ENCODE assay signal across 8 cellular contexts in the genomic region with DNA sequence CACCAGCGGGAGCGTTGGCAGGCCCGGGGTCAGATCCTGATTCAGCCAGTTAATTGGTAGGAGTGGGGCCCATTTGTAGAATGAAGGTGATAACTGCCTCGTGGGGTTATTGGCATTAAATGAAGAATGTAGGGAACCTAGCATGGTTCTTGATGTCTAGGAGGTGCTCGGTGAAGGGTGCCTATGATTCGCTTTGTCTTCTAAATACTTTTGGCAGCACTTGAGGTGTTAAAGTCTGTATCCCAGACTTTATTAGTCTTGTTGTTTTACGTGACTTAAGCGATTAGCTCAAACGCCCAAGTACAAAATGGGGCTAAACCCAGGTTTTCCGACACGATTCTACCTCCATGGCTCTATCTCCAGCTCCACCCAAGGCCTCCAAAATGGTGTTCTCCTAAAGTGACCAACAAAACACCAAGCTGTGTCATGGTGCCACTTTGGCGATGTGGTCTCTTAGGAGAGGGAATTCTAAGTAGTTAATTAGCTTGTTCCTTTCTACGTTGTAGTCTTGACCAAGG. TPM values are rescaled to one million over a fixed set of nuclear protein-coding genes. Genes with fewer than 3 reads are reported as not detected.
DNase-seq lines count a peak whose midpoint lies in the region; ATAC-seq, FAIRE-seq and TF ChIP-seq lines count a peak whose summit lies in the region.

No MANE protein-coding gene starts in this region.

- H3K27ac Mint-ChIP-seq in effector memory CD8-positive, alpha-beta T cell: peak overlapping the region; percentile 64 to 66
- peak overlapping the region; percentile 97 for H3K27ac Mint-ChIP-seq in nephron progenitor cell

- TF ChIP-seq CTCF in C4-2B (conservative IDR thresholded peaks at IDR 0.05): no peak
- TF ChIP-seq CTCF in NB4 (IDR thresholded peaks at IDR 0.05; ENCODE audit: low read depth, low read length): no peak
- TF ChIP-seq CTCF in nephron progenitor cell (IDR thresholded peaks at IDR 0.05): no peak

- H3K27me3 Mint-ChIP-seq in effector memory CD8-positive, alpha-beta T cell: no peaks in the 10 kb centered on the region
- peaks cover 3% of the 10 kb centered on the region for H3K27me3 Mint-ChIP-seq in nephron progenitor cell (ENCODE audit: low read depth, poor library complexity)

- H3K27ac ChIP-seq in C4-2B: peak overlapping the region; percentile 84

- ATAC-seq in effector memory CD8-positive, alpha-beta T cell (replicated peaks): no peak
- ATAC-seq in GM18858 (IDR thresholded peaks at IDR 0.05; ENCODE audit: unreplicated experiment): no peak

- no peak for FAIRE-seq in frontal cortex (lab: Jason Lieb, UNC)

- H3K4me1 Mint-ChIP-seq in effector memory CD8-positive, alpha-beta T cell (ENCODE audit: low read depth in 2 of 2): peaks cover 28 to 43% of the 10 kb centered on the region in 2 donors
- peaks cover 43% of the 10 kb centered on the region for H3K4me1 Mint-ChIP-seq in nephron progenitor cell

- DNase-seq in NB4 (ENCODE audit: low read depth) (peak; percentile 28), nephron progenitor cell (no peak), frontal cortex (ENCODE audit: low spot score in 2 of 2) (no peak)
- no peak for DNase-seq in effector memory CD8-positive, alpha-beta T cell
- DNase-seq in stimulated activated CD8-positive, alpha-beta memory T cell treated with anti-CD3 and anti-CD28 coated beads, Interleukin-4, amount 100 ng/mL, for 48 hours: no peak
- no peak for DNase-seq in activated CD4-positive, alpha-beta T cell treated with anti-CD3 and anti-CD28 coated beads, Interleukin-2, amount 50 U/mL, for 4 hours

- no peak for TF ChIP-seq POLR2A in NB4 (IDR thresholded peaks at IDR 0.05; ENCODE audit: extremely low read depth, insufficient read length)

- peak overlapping the region; percentile 73 to 77 for H3K4me3 Mint-ChIP-seq in effector memory CD8-positive, alpha-beta T cell
- H3K4me3 Mint-ChIP-seq in nephron progenitor cell: peak overlapping the region; percentile 87

- H3K4me3 ChIP-seq in NB4 (ENCODE audit: low read depth, low read length): peak overlapping the region; percentile 62

- no peaks in the 10 kb centered on the region for H3K9me3 Mint-ChIP-seq in effector memory CD8-positive, alpha-beta T cell
- no peaks in the 10 kb centered on the region for H3K9me3 Mint-ChIP-seq in nephron progenitor cell

- H3K36me3 Mint-ChIP-seq in effector memory CD8-positive, alpha-beta T cell (ENCODE audit: insufficient read depth): peaks cover 8% of the 10 kb centered on the region
- peaks cover 20% of the 10 kb centered on the region for H3K36me3 Mint-ChIP-seq in nephron progenitor cell (ENCODE audit: low read depth)

RNA-seq across cellular contexts. Expression of a gene that starts 1.0 kb away (rescaled TPM):
- 152 TPM for total RNA-seq in frontal cortex
